Comparison of ENCODE assay signal across 9 cellular contexts in genomic region chr19:36136975-36137686, GRCh38. TPM values are rescaled to one million over a fixed set of nuclear protein-coding genes. Genes with fewer than 3 reads are reported as not detected.
A peak's percentile ranks its signal among the peaks of the same experiment; 100 is the strongest.
DNase-seq lines count a peak whose midpoint lies in the region; ATAC-seq and TF ChIP-seq lines count a peak whose summit lies in the region.
"Had no signal": no experiment of that assay in that cellular context is flagged by ENCODE, and none has a peak within 500 bp of the region (broad histone marks: within the 10 kb centered on the region; RNA-seq: fewer than 3 reads in every experiment).

No MANE protein-coding gene starts in this region.

- no peak overlapping the region for H3K4me3 ChIP-seq in urinary bladder (ENCODE audit: low read depth, low read length)

- peak overlapping the region; percentile 75 for H3K27ac Mint-ChIP-seq in activated T-helper 17 cell treated with anti-CD3 and anti-CD28 coated beads, Interleukin-2, amount 50 U/mL, for 72 hours
- no peak overlapping the region for H3K27ac Mint-ChIP-seq in activated naive CD4-positive, alpha-beta T cell treated with anti-CD3 and anti-CD28 coated beads, Interleukin-2, amount 50 U/mL, for 72 hours

- peak overlapping the region; percentile 71 for H3K27ac ChIP-seq in urinary bladder (ENCODE audit: low read depth)

- DNase-seq in AG20443 (ENCODE audit: low spot score) (peak; percentile 80), kidney tubule cell (ENCODE audit: low spot score) (peak; percentile 90), NOMO-1 treated with DMSO at 0.1 percent for 48 hours (lab: John Stamatoyannopoulos, UW; ENCODE audit: unreplicated experiment) (no peak)
- DNase-seq in stimulated activated CD4-positive, alpha-beta T cell treated with anti-CD3 and anti-CD28 coated beads, Interleukin-12 subunit alpha, Interleukin-12 subunit beta, amount 100 ng/mL, for 4 hours = no peak
- no peak for DNase-seq in activated naive CD4-positive, alpha-beta T cell treated with anti-CD3 and anti-CD28 coated beads, Interleukin-2, amount 50 U/mL, for 72 hours (ENCODE audit: low spot score in 2 of 2)

- peak overlapping the region; percentile 59 for H3K4me3 Mint-ChIP-seq in activated T-helper 17 cell treated with anti-CD3 and anti-CD28 coated beads, Interleukin-2, amount 50 U/mL, for 72 hours

- peak; percentile 45; the same call in 1 of the 2 replicates for TF ChIP-seq EP300 in Ishikawa (IDR thresholded peaks at IDR 0.05; ENCODE audit: borderline replicate concordance)

- H3K4me1 Mint-ChIP-seq in activated T-helper 17 cell treated with anti-CD3 and anti-CD28 coated beads, Interleukin-2, amount 50 U/mL, for 72 hours = peaks cover 16% of the 10 kb centered on the region

- H3K4me1 ChIP-seq in urinary bladder (ENCODE audit: insufficient read depth) = no peaks in the 10 kb centered on the region

- ATAC-seq in activated T-helper 17 cell treated with anti-CD3 and anti-CD28 coated beads, Interleukin-2, amount 50 U/mL, for 72 hours (replicated peaks) = no peak
- ATAC-seq in activated naive CD4-positive, alpha-beta T cell treated with anti-CD3 and anti-CD28 coated beads, Interleukin-2, amount 50 U/mL, for 72 hours = no peak

- no peaks in the 10 kb centered on the region for H3K9me3 Mint-ChIP-seq in activated T-helper 17 cell treated with anti-CD3 and anti-CD28 coated beads, Interleukin-2, amount 50 U/mL, for 72 hours
- peaks cover 4 to 5% of the 10 kb centered on the region in 2 donors for H3K9me3 Mint-ChIP-seq in activated naive CD4-positive, alpha-beta T cell treated with anti-CD3 and anti-CD28 coated beads, Interleukin-2, amount 50 U/mL, for 72 hours

- no peaks in the 10 kb centered on the region for H3K36me3 ChIP-seq in urinary bladder (ENCODE audit: insufficient read depth)

- 62% methylated on average over 12 of the region's 12 CpGs for WGBS in urinary bladder

- no peaks in the 10 kb centered on the region for H3K27me3 Mint-ChIP-seq in activated T-helper 17 cell treated with anti-CD3 and anti-CD28 coated beads, Interleukin-2, amount 50 U/mL, for 72 hours

- TF ChIP-seq RAD21 in Ishikawa (IDR thresholded peaks at IDR 0.05; ENCODE audit: low read depth) = peak; percentile 13; the same call in 1 of the 2 replicates

- peaks cover 18% of the 10 kb centered on the region for H3K36me3 Mint-ChIP-seq in activated T-helper 17 cell treated with anti-CD3 and anti-CD28 coated beads, Interleukin-2, amount 50 U/mL, for 72 hours (ENCODE audit: low read depth)
- H3K36me3 Mint-ChIP-seq in activated naive CD4-positive, alpha-beta T cell treated with anti-CD3 and anti-CD28 coated beads, Interleukin-2, amount 50 U/mL, for 72 hours = peaks cover 16 to 17% of the 10 kb centered on the region in 2 donors

TF ChIP-seq in Ishikawa, 13 proteins besides CTCF, POLR2A, EP300 and RAD21:
- TF ChIP-seq USF1 (IDR thresholded peaks at IDR 0.05) = no peak
- TF ChIP-seq CREB1 (IDR thresholded peaks at IDR 0.05; ENCODE audit: low read depth) = no peak
- no peak for TF ChIP-seq FOXM1 (IDR thresholded peaks at IDR 0.05; ENCODE audit: borderline replicate concordance, low read depth)
- TF ChIP-seq MAX (IDR thresholded peaks at IDR 0.05) = peak; percentile 53
- peak; percentile 81 for TF ChIP-seq NFIC (IDR thresholded peaks at IDR 0.05)
- TF ChIP-seq YY1 (IDR thresholded peaks at IDR 0.05; ENCODE audit: low read depth) = 0 out of 2 replicates have a peak, but pooled peaks have one; percentile 31
- no peak for TF ChIP-seq ZBTB7A (IDR thresholded peaks at IDR 0.05; ENCODE audit: low read depth)
- no peak for TF ChIP-seq EGR1 (IDR thresholded peaks at IDR 0.05)
- TF ChIP-seq TEAD4 (IDR thresholded peaks at IDR 0.05) = peak; percentile 64
- no peak for TF ChIP-seq REST (IDR thresholded peaks at IDR 0.05; ENCODE audit: low read depth)
- TF ChIP-seq TAF1 (IDR thresholded peaks at IDR 0.05; ENCODE audit: low read depth) = no peak
- TF ChIP-seq CEBPB (IDR thresholded peaks at IDR 0.05) = no peak
- TF ChIP-seq TCF12 (IDR thresholded peaks at IDR 0.05; ENCODE audit: low read depth) = peak; percentile 65

RNA-seq across cellular contexts. Expression of gene CAPNS1, which starts 2.7 kb away (rescaled TPM):
- 100 to 1,000 TPM; 259 to 374 TPM for total RNA-seq in activated T-helper 17 cell treated with anti-CD3 and anti-CD28 coated beads, Interleukin-2, amount 50 U/mL, for 72 hours
- total RNA-seq in urinary bladder = 132 TPM
- polyA plus RNA-seq in urinary bladder = 665 TPM
- 100 to 1,000 TPM; 234 to 377 TPM for total RNA-seq in activated naive CD4-positive, alpha-beta T cell treated with anti-CD3 and anti-CD28 coated beads, Interleukin-2, amount 50 U/mL, for 72 hours

RNA-seq across cellular contexts. Expression of gene COX7A1, which starts 15.1 kb away (rescaled TPM):
- not detected for total RNA-seq in activated T-helper 17 cell treated with anti-CD3 and anti-CD28 coated beads, Interleukin-2, amount 50 U/mL, for 72 hours
- total RNA-seq in urinary bladder = 15.1 TPM
- polyA plus RNA-seq in urinary bladder = 92.0 TPM
- total RNA-seq in activated naive CD4-positive, alpha-beta T cell treated with anti-CD3 and anti-CD28 coated beads, Interleukin-2, amount 50 U/mL, for 72 hours = not detected
- total RNA-seq: activated CD8-positive, alpha-beta memory T cell treated with anti-CD3 and anti-CD28 coated beads for 36 hours had no signal

RNA-seq across cellular contexts. Expression of gene TBCB, which starts 21.9 kb away (rescaled TPM):
- 100 to 1,000 TPM; 105 to 162 TPM for total RNA-seq in activated T-helper 17 cell treated with anti-CD3 and anti-CD28 coated beads, Interleukin-2, amount 50 U/mL, for 72 hours
- total RNA-seq in urinary bladder = 80.6 TPM
- polyA plus RNA-seq in urinary bladder = 278 TPM
- 100 to 1,000 TPM in 1 of 2 donors, 10 to 100 TPM in 1; 94.4 to 107 TPM for total RNA-seq in activated naive CD4-positive, alpha-beta T cell treated with anti-CD3 and anti-CD28 coated beads, Interleukin-2, amount 50 U/mL, for 72 hours

RNA-seq across cellular contexts. Expression of gene POLR2I, which starts 22.5 kb away (rescaled TPM):
- total RNA-seq in activated T-helper 17 cell treated with anti-CD3 and anti-CD28 coated beads, Interleukin-2, amount 50 U/mL, for 72 hours = 10 to 100 TPM; 32.4 to 58.0 TPM
- 44.5 TPM for total RNA-seq in urinary bladder
- 78.9 TPM for polyA plus RNA-seq in urinary bladder
- 10 to 100 TPM; 39.1 to 66.3 TPM for total RNA-seq in activated naive CD4-positive, alpha-beta T cell treated with anti-CD3 and anti-CD28 coated beads, Interleukin-2, amount 50 U/mL, for 72 hours

RNA-seq across cellular contexts. Expression of gene OVOL3, which starts 26.2 kb away (rescaled TPM):
- total RNA-seq in activated T-helper 17 cell treated with anti-CD3 and anti-CD28 coated beads, Interleukin-2, amount 50 U/mL, for 72 hours = not detected
- total RNA-seq in urinary bladder = not detected
- polyA plus RNA-seq in urinary bladder = not detected
- total RNA-seq in activated naive CD4-positive, alpha-beta T cell treated with anti-CD3 and anti-CD28 coated beads, Interleukin-2, amount 50 U/mL, for 72 hours = not detected
- total RNA-seq: activated CD8-positive, alpha-beta memory T cell treated with anti-CD3 and anti-CD28 coated beads for 36 hours had no signal

Comparison
In these comparisons a context has a peak if more than half of its experiments do, and no peak if none do; other contexts are left out.
1. DNase-seq: peak in AG20443 (single experiment) and kidney tubule cell (single experiment); none in stimulated activated CD4-positive, alpha-beta T cell treated with anti-CD3 and anti-CD28 coated beads, Interleukin-12 subunit alpha, Interleukin-12 subunit beta, amount 100 ng/mL, for 4 hours (single experiment), activated naive CD4-positive, alpha-beta T cell treated with anti-CD3 and anti-CD28 coated beads, Interleukin-2, amount 50 U/mL, for 72 hours (0 of 2) and NOMO-1 treated with DMSO at 0.1 percent for 48 hours (single experiment).
2. RNA of gene COX7A1, which starts 15.1 kb away (total RNA-seq): 15.1 TPM in urinary bladder (single experiment); not detected in activated T-helper 17 cell treated with anti-CD3 and anti-CD28 coated beads, Interleukin-2, amount 50 U/mL, for 72 hours and not detected in activated naive CD4-positive, alpha-beta T cell treated with anti-CD3 and anti-CD28 coated beads, Interleukin-2, amount 50 U/mL, for 72 hours; every median in the first group is over 10 times any median in the second.